ENCODE assay signal across 26 cellular contexts in genomic region chr7:41655470-41655869, GRCh38. TPM values are rescaled to one million over a fixed set of nuclear protein-coding genes. Genes with fewer than 3 reads are reported as not detected.
A peak's percentile ranks its signal among the peaks of the same experiment; 100 is the strongest.
DNase-seq lines count a peak whose midpoint lies in the region; ATAC-seq, FAIRE-seq and TF ChIP-seq lines count a peak whose summit lies in the region.
"Had no signal": no experiment of that assay in that cellular context is flagged by ENCODE, and none has a peak within 500 bp of the region (broad histone marks: within the 10 kb centered on the region; RNA-seq: fewer than 3 reads in every experiment).

No MANE protein-coding gene starts in this region.

- no peaks in the 10 kb centered on the region for H3K4me1 Mint-ChIP-seq in GM23338
- H3K4me1 Mint-ChIP-seq in natural killer cell treated with Interleukin-12 subunit alpha and Interleukin-12 subunit beta and Interleukin-15 and Interleukin-18, amount 100 ng/mL, for 72 hours (ENCODE audit: low read depth in 2 of 2) = peaks cover 0 to 4% of the 10 kb centered on the region in 2 donors
- H3K4me1 Mint-ChIP-seq: H9 had no signal

- no peaks in the 10 kb centered on the region for H3K9me3 ChIP-seq in adipocyte (ENCODE audit: control insufficient read depth, low read length)
- no peaks in the 10 kb centered on the region for H3K9me3 ChIP-seq in keratinocyte (ENCODE audit: control insufficient read depth, low read depth, low read length)
- no peaks in the 10 kb centered on the region for H3K9me3 ChIP-seq in neural cell (ENCODE audit: low read length)

- no peaks in the 10 kb centered on the region for H3K79me2 ChIP-seq in GM23338 (replicated peaks; ENCODE audit: insufficient read depth)
- no peaks in the 10 kb centered on the region for H3K79me2 ChIP-seq in keratinocyte (ENCODE audit: control insufficient read depth, insufficient read depth, low read length)
- H3K79me2 ChIP-seq in neural cell (replicated peaks; ENCODE audit: insufficient read depth, low read length) = no peaks in the 10 kb centered on the region

- no peak for TF ChIP-seq RAD21 in neural cell (conservative IDR thresholded peaks at IDR 0.05)

- H3K27ac Mint-ChIP-seq in GM23338 = no peak overlapping the region
- H3K27ac Mint-ChIP-seq in natural killer cell treated with Interleukin-12 subunit alpha and Interleukin-12 subunit beta and Interleukin-15 and Interleukin-18, amount 100 ng/mL, for 72 hours = no peak overlapping the region
- H3K27ac Mint-ChIP-seq: H9 had no signal

- H2AFZ ChIP-seq in GM23338 (peak overlapping the region; percentile 54), keratinocyte (ENCODE audit: control insufficient read depth, low read length) (peak overlapping the region; percentile 56), neural cell (ENCODE audit: low read depth, low read length) (no peak overlapping the region)

- no peak for FAIRE-seq in keratinocyte (lab: Jason Lieb, UNC)
- FAIRE-seq: GM12892, GM19239, HTR-8/SVneo had no signal

- H3K27ac ChIP-seq in GM23338 (ENCODE audit: low read depth) = no peak overlapping the region
- H3K27ac ChIP-seq in keratinocyte (ENCODE audit: control insufficient read depth, insufficient read depth, low read length) = no peak overlapping the region
- no peak overlapping the region for H3K27ac ChIP-seq in neural cell (ENCODE audit: low read length)

- DNase-seq in GM23338 (ENCODE audit: low spot score) (no peak), adipocyte (ENCODE audit: low read depth) (peak; percentile 9), keratinocyte (ENCODE audit: low read depth, low spot score) (no peak), Kasumi-1 (lab: John Stamatoyannopoulos, UW) (no peak), NCI-H2107 treated with DMSO at 0.1 percent for 48 hours (lab: John Stamatoyannopoulos, UW; ENCODE audit: unreplicated experiment) (no peak), GDM1 (lab: John Stamatoyannopoulos, UW) (no peak)
- DNase-seq in natural killer cell treated with Interleukin-12 subunit alpha and Interleukin-12 subunit beta and Interleukin-15 and Interleukin-18, amount 100 ng/mL, for 72 hours (ENCODE audit: low spot score) = no peak
- DNase-seq: Calu3; DMS79 treated with DMSO at 0.1 percent for 48 hours; H9; KG1; MM.1S; NCI-H1048; NCI-H1417 treated with DMSO at 0.1 percent for 48 hours; NCI-H1694 treated with DMSO at 0.1 percent for 48 hours; NCI-H2081; NCI-H446; NCI-H524 treated with DMSO at 0.1 percent for 48 hours; NCI-H774; NK-92 treated with Interleukin-12 subunit alpha and Interleukin-12 subunit beta, amount 100 ng/mL, for 24 hours; RPMI8226; SHP77 had no signal

- H3K9me2 ChIP-seq in GM23338 (ENCODE audit: insufficient read depth) (no peaks in the 10 kb centered on the region), neural cell (ENCODE audit: insufficient read depth, low read length) (no peaks in the 10 kb centered on the region)

- dilution Hi-C loops in keratinocyte (cut with MboI; ENCODE audit: extremely low pct_ligation_motif_present, low sequenced_read_pairs) = no loop called here

- no peaks in the 10 kb centered on the region for H3K36me3 Mint-ChIP-seq in GM23338 (ENCODE audit: low read depth)
- no peaks in the 10 kb centered on the region for H3K36me3 Mint-ChIP-seq in natural killer cell treated with Interleukin-12 subunit alpha and Interleukin-12 subunit beta and Interleukin-15 and Interleukin-18, amount 100 ng/mL, for 72 hours

- TF ChIP-seq EP300 in neural cell (conservative IDR thresholded peaks at IDR 0.05; ENCODE audit: poor library complexity, severe bottlenecking) = peak; percentile 34

- H3K4me3 ChIP-seq in GM23338 (no peak overlapping the region), adipocyte (ENCODE audit: low read length) (no peak overlapping the region), keratinocyte (ENCODE audit: control insufficient read depth in 2 of 3, extremely low read depth in 1 of 3, insufficient read depth in 2 of 3, low read depth in 1 of 3, low read length in 3 of 3) (no peak overlapping the region), neural cell (ENCODE audit: low read length) (no peak overlapping the region)

- H3K9me1 ChIP-seq in keratinocyte (ENCODE audit: control insufficient read depth, extremely low read depth, insufficient read depth, low read length) = no peaks in the 10 kb centered on the region

- H3K27me3 ChIP-seq in GM23338 (ENCODE audit: insufficient read depth) (no peaks in the 10 kb centered on the region), adipocyte (replicated peaks; ENCODE audit: control insufficient read depth, insufficient read depth, low read length) (no peaks in the 10 kb centered on the region), keratinocyte (ENCODE audit: control insufficient read depth, extremely low read depth, insufficient read depth, low read length) (no peaks in the 10 kb centered on the region), neural cell (ENCODE audit: insufficient read depth, low read depth, low read length) (no peaks in the 10 kb centered on the region)

- ATAC-seq in GM23338 = no peak
- no peak for ATAC-seq in natural killer cell treated with Interleukin-12 subunit alpha and Interleukin-12 subunit beta and Interleukin-15 and Interleukin-18, amount 100 ng/mL, for 72 hours

- H3F3A ChIP-seq in GM23338 (replicated peaks; ENCODE audit: low read depth) = no peaks in the 10 kb centered on the region
- no peaks in the 10 kb centered on the region for H3F3A ChIP-seq in neural cell (ENCODE audit: insufficient read depth, low read length, poor library complexity, severe bottlenecking)

- H3K4me1 ChIP-seq in GM23338 (ENCODE audit: insufficient read depth) (no peaks in the 10 kb centered on the region), adipocyte (ENCODE audit: control insufficient read depth, insufficient read depth, low read length) (peaks cover 9% of the 10 kb centered on the region), keratinocyte (ENCODE audit: control insufficient read depth, extremely low read depth, insufficient read depth, low read length) (no peaks in the 10 kb centered on the region)

- H3K9ac ChIP-seq in adipocyte (ENCODE audit: low read length) = no peak overlapping the region
- H3K9ac ChIP-seq in keratinocyte (ENCODE audit: control insufficient read depth, extremely low read depth, insufficient read depth, low read length) = no peak overlapping the region
- H3K9ac ChIP-seq in neural cell (ENCODE audit: low read length) = no peak overlapping the region

- H3K36me3 ChIP-seq in GM23338 (ENCODE audit: insufficient read depth) = no peaks in the 10 kb centered on the region
- no peaks in the 10 kb centered on the region for H3K36me3 ChIP-seq in adipocyte (ENCODE audit: control insufficient read depth, insufficient read depth, low read length, severe bottlenecking)
- no peaks in the 10 kb centered on the region for H3K36me3 ChIP-seq in keratinocyte (ENCODE audit: control insufficient read depth in 2 of 2, extremely low read depth in 1 of 2, insufficient read depth in 2 of 2, low read length in 2 of 2)
- no peaks in the 10 kb centered on the region for H3K36me3 ChIP-seq in neural cell (ENCODE audit: insufficient read depth, low read length)

- TF ChIP-seq CTCF in GM23338 (conservative IDR thresholded peaks at IDR 0.05; ENCODE audit: low read depth in 2 of 2) (no peak), keratinocyte (optimal IDR thresholded peaks at IDR 0.05 in 1 of 3, IDR thresholded peaks at IDR 0.05 in 1 of 3, conservative IDR thresholded peaks at IDR 0.05 in 1 of 3; ENCODE audit: extremely low read depth in 1 of 3, insufficient read depth in 2 of 3, low read length in 3 of 3) (no peak), neural cell (IDR thresholded peaks at IDR 0.05; ENCODE audit: poor library complexity, severe bottlenecking) (no peak)

- H3K4me3 Mint-ChIP-seq in GM23338 = no peak overlapping the region
- no peak overlapping the region for H3K4me3 Mint-ChIP-seq in natural killer cell treated with Interleukin-12 subunit alpha and Interleukin-12 subunit beta and Interleukin-15 and Interleukin-18, amount 100 ng/mL, for 72 hours
- H3K4me3 Mint-ChIP-seq: H9 had no signal

- H4K20me1 ChIP-seq in GM23338 (replicated peaks; ENCODE audit: insufficient read depth) = no peaks in the 10 kb centered on the region
- no peaks in the 10 kb centered on the region for H4K20me1 ChIP-seq in keratinocyte (ENCODE audit: control insufficient read depth, extremely low read depth, insufficient read depth, low read length)
- no peaks in the 10 kb centered on the region for H4K20me1 ChIP-seq in neural cell (ENCODE audit: insufficient read depth)

- no peaks in the 10 kb centered on the region for H3K27me3 Mint-ChIP-seq in GM23338 (ENCODE audit: insufficient read depth, low read depth, poor library complexity)
- peaks cover 4 to 7% of the 10 kb centered on the region in 2 donors for H3K27me3 Mint-ChIP-seq in natural killer cell treated with Interleukin-12 subunit alpha and Interleukin-12 subunit beta and Interleukin-15 and Interleukin-18, amount 100 ng/mL, for 72 hours

- H3K4me2 ChIP-seq in GM23338 (no peak overlapping the region), keratinocyte (ENCODE audit: control insufficient read depth, extremely low read depth, insufficient read depth, low read depth, low read length) (no peak overlapping the region), neural cell (ENCODE audit: low read length) (no peak overlapping the region)

- H3K9me3 Mint-ChIP-seq in GM23338 = no peaks in the 10 kb centered on the region
- H3K9me3 Mint-ChIP-seq in natural killer cell treated with Interleukin-12 subunit alpha and Interleukin-12 subunit beta and Interleukin-15 and Interleukin-18, amount 100 ng/mL, for 72 hours = peaks cover 3% of the 10 kb centered on the region
- H3K9me3 Mint-ChIP-seq: H9 had no signal

TF ChIP-seq in GM23338, 12 proteins besides CTCF, POLR2A, EP300 and RAD21 (continues in another document):
- TF ChIP-seq JUNB (IDR thresholded peaks at IDR 0.05; ENCODE audit: unreplicated experiment) (no peak), ZNF331 (CRISPR knock-in tag; IDR thresholded peaks at IDR 0.05; ENCODE audit: low read depth) (no peak)

RNA-seq across cellular contexts. Expression of gene INHBA, which starts 47.4 kb away (rescaled TPM):
- total RNA-seq in GM23338 (2014; rRNA removed; shearing (Covaris generic)) = 0.94 and 1.0 TPM in 2 replicates
- polyA plus RNA-seq in GM23338 (2016; fragmentation: Nextera tagmentation; extraction: Ambion mirVana) = 1.0 and 1.3 TPM in 2 replicates
- 51.4 to 63.2 TPM (median 59.2 TPM) in 3 replicates for polyA plus RNA-seq in keratinocyte
- 79.7 TPM for polyA plus RNA-seq in keratinocyte (2011; ENCODE audit: low read depth)
- 18.4 and 20.9 TPM in 2 replicates for polyA plus RNA-seq in keratinocyte (2011; cell fraction: cytosol; rRNA removed)
- 158 and 186 TPM in 2 replicates for polyA plus RNA-seq in keratinocyte (2011; cell fraction: nucleus; rRNA removed)
- 26.5 and 79.3 TPM in 2 replicates for polyA plus RNA-seq in keratinocyte (2012; ENCODE audit: low replicate concordance)
- 115 to 137 TPM (median 137 TPM) in 3 replicates for polyA minus RNA-seq in keratinocyte
- polyA minus RNA-seq in keratinocyte (2011; cell fraction: cytosol; rRNA and poly(A)+ RNA removed) = 36.6 TPM
- polyA minus RNA-seq in keratinocyte (2011; cell fraction: nucleus; rRNA and poly(A)+ RNA removed) = 98.4 and 221 TPM in 2 replicates
- polyA plus RNA-seq in neural cell = 0.19 and 0.30 TPM in 2 replicates
- polyA minus RNA-seq in neural cell = 0.24 and 0.35 TPM in 2 replicates
- total RNA-seq in natural killer cell treated with Interleukin-12 subunit alpha and Interleukin-12 subunit beta and Interleukin-15 and Interleukin-18, amount 100 ng/mL, for 72 hours = 1 to 10 TPM; 1.1 to 1.2 TPM
